ENCODE assay signal across 17 cellular contexts in genomic region chr9:34157308-34157707, GRCh38.
"Had no signal": no experiment of that assay in that cellular context is flagged by ENCODE, and none has a peak within 500 bp of the region (broad histone marks: within the 10 kb centered on the region; RNA-seq: fewer than 3 reads in every experiment).

No MANE protein-coding gene starts in this region.

- H3K36me3 ChIP-seq: neutrophil had no signal

- H3K27ac ChIP-seq: neutrophil, skin epidermis had no signal

- H3K4me3 ChIP-seq: lung, psoas muscle, skin epidermis had no signal

- H3K4me1 Mint-ChIP-seq: naive B cell, nephron had no signal

- H3K9me3 Mint-ChIP-seq: immature natural killer cell, naive B cell, nephron had no signal

- H3K9me3 ChIP-seq: neutrophil, psoas muscle had no signal

- ATAC-seq: esophagus mucosa, left colon, left ventricle myocardium superior, sciatic nerve had no signal

- H3K27ac Mint-ChIP-seq: immature natural killer cell, naive B cell had no signal

- H3K27me3 ChIP-seq: neutrophil had no signal

- H3K4me3 Mint-ChIP-seq: immature natural killer cell, naive B cell, nephron had no signal

- DNase-seq: effector memory CD4-positive, alpha-beta T cell; immature natural killer cell; left colon; left ventricle myocardium superior; mesendoderm; naive B cell; psoas muscle; retina; stimulated activated CD4-positive, alpha-beta T cell treated with anti-CD3 and anti-CD28 coated beads, Interleukin-12 subunit alpha, Interleukin-12 subunit beta, amount 100 ng/mL, for 4 hours; stimulated activated naive CD4-positive, alpha-beta T cell treated with Interleukin-2 at 50 U/mL for 16 hours; trophoblast cell had no signal

- H3K36me3 Mint-ChIP-seq: immature natural killer cell, naive B cell had no signal
